In the genomic region with DNA sequence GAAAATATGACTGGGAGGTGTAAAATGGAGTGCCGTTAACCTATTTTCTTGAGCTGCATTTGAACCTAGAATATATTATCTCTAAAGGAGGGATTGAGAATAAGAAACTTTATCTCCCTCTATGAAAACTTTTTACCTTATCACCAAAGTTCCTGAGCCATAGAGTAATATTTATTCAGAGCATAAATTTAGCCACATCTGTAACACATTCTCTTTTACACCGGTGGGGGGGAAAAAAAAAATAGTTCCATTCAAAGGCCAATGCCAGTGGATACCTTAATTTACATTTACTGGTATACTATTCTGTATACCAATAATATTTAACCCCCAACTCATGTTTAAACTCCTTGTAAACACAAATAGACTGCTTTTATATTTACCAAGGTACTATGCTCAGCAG, we compare ENCODE assay signal across 22 cellular contexts. TPM values are rescaled to one million over a fixed set of nuclear protein-coding genes. Genes with fewer than 3 reads are reported as not detected.
DNase-seq lines count a peak whose midpoint lies in the region; ATAC-seq, FAIRE-seq and TF ChIP-seq lines count a peak whose summit lies in the region.
"Had no signal": no experiment of that assay in that cellular context is flagged by ENCODE, and none has a peak within 500 bp of the region (broad histone marks: within the 10 kb centered on the region; RNA-seq: fewer than 3 reads in every experiment).

No MANE protein-coding gene starts in this region.

- H3K27me3 ChIP-seq in mammary epithelial cell (ENCODE audit: insufficient read depth, low read length), result no peaks in the 10 kb centered on the region
- no peaks in the 10 kb centered on the region for H3K27me3 ChIP-seq in breast epithelium
- H3K27me3 ChIP-seq in GM12878 (replicated peaks in 1 of 2; ENCODE audit: control insufficient read depth in 2 of 2, insufficient read depth in 2 of 2, low read length in 1 of 2), result no peaks in the 10 kb centered on the region
- H3K27me3 ChIP-seq: BLaER1 treated with 17β-estradiol and CSF1 and Interleukin-3, amounts not matched to agents 10 nM and 100 nM had no signal

- TF ChIP-seq POLR2A in breast epithelium (IDR thresholded peaks at IDR 0.05) (no peak), GM12878 (IDR thresholded peaks at IDR 0.05; ENCODE audit: low read depth, low read length) (no peak)

- H4K20me1 ChIP-seq in mammary epithelial cell (ENCODE audit: insufficient read depth, low read length) (peaks cover 2% of the 10 kb centered on the region), GM12878 (ENCODE audit: control insufficient read depth, insufficient read depth) (no peaks in the 10 kb centered on the region)

- peaks cover 6% of the 10 kb centered on the region for H3K36me3 ChIP-seq in mammary epithelial cell (ENCODE audit: insufficient read depth, low read length)
- H3K36me3 ChIP-seq in breast epithelium, result no peaks in the 10 kb centered on the region
- peaks cover 0 to 2% of the 10 kb centered on the region in 2 experiments; a peak in 3 of 4 replicates for H3K36me3 ChIP-seq in GM12878 (ENCODE audit: control insufficient read depth in 2 of 2, insufficient read depth in 2 of 2, low read length in 1 of 2)

- SMC1A ChIA-PET in GM12878 (lab: Charles Lee; ENCODE audit: uncharacterized antibody, unreplicated experiment), result interaction anchor here (2.8 kb wide), 1 partner anchor 11 kb away, joined by 12 read pairs; no protein-coding TSS in a partner anchor

- CTCF ChIA-PET in mammary epithelial cell (lab: Charles Lee; ENCODE audit: low non-redundant PET) (no interaction called here), GM12878 (lab: Yijun Ruan, JAX) (interaction anchor here (0.9 to 2.3 kb wide), 3 partner anchors 15 to 56 kb away, joined by 3 to 8 read pairs (median 4); a partner anchor contains a TSS)

- POLR2A ChIA-PET in GM12878 (lab: Charles Lee), result no interaction called here

- BruUV-seq in mammary epithelial cell (replicated peaks; lab: Mats Ljungman, UMichigan) (TSS peak; percentile 14), GM12878 (replicated peaks; lab: Mats Ljungman, UMichigan) (TSS peak; percentile 16)

- no peaks in the 10 kb centered on the region for H3K27me3 Mint-ChIP-seq in mesothelial cell of epicardium (ENCODE audit: low read depth)
- H3K27me3 Mint-ChIP-seq: B cell; CD4-positive, alpha-beta T cell had no signal

- H3K4me3 ChIP-seq in mammary epithelial cell (replicated peaks in 1 of 3; ENCODE audit: insufficient read depth in 1 of 3, low read depth in 2 of 3, low read length in 3 of 3) (no peak overlapping the region), breast epithelium (no peak overlapping the region), GM12878 (no peak overlapping the region)
- H3K4me3 ChIP-seq: A549; BLaER1 treated with 17β-estradiol and CSF1 and Interleukin-3, amounts not matched to agents 10 nM and 100 nM had no signal

- ATAC-seq in GM12878 (no peak), HG02840 (IDR thresholded peaks at IDR 0.05; ENCODE audit: low FRiP score, unreplicated experiment) (no peak), HG03521 (IDR thresholded peaks at IDR 0.05; ENCODE audit: unreplicated experiment) (no peak)
- ATAC-seq: A549; CD8-positive, alpha-beta T cell had no signal

- dilution Hi-C loops in mammary epithelial cell (cut with HindIII; ENCODE audit: low sequenced_read_pairs), result no loop called here

- peaks cover 16% of the 10 kb centered on the region for H3K36me3 Mint-ChIP-seq in mesothelial cell of epicardium

- no peaks in the 10 kb centered on the region for H3K9me3 Mint-ChIP-seq in mesothelial cell of epicardium
- H3K9me3 Mint-ChIP-seq: CD4-positive, alpha-beta T cell; CD8-positive, alpha-beta T cell had no signal

- in situ Hi-C loops in mammary epithelial cell (cut with MboI; ENCODE audit: low sequenced_read_pairs in 2 of 2), result no loop called here
- in situ Hi-C loops in GM12878 (cut with MboI), result no loop called here

- H3K9me3 ChIP-seq in mammary epithelial cell (replicated peaks; ENCODE audit: insufficient read depth, low read length) (no peaks in the 10 kb centered on the region), breast epithelium (no peaks in the 10 kb centered on the region), GM12878 (replicated peaks; ENCODE audit: control insufficient read depth, insufficient read depth, low read length) (no peaks in the 10 kb centered on the region)
- H3K9me3 ChIP-seq: A549; BLaER1 treated with 17β-estradiol and CSF1 and Interleukin-3, amounts not matched to agents 10 nM and 100 nM; Caco-2 had no signal

- intact Hi-C loops in mammary epithelial cell (cut with micrococcal nuclease), result no loop called here
- intact Hi-C loops in breast epithelium (cut with DNase I; ENCODE audit: low total_unique reads), result no loop called here
- intact Hi-C loops in GM12878 (cut with micrococcal nuclease; ENCODE audit: unreplicated experiment), result no loop called here

- DNase-seq in mammary epithelial cell, result no peak
- DNase-seq in breast epithelium (ENCODE audit: low spot score in 2 of 2), result no peak
- no peak for DNase-seq in GM12878 (ENCODE audit: low read depth, low spot score)
- no peak for DNase-seq in mesothelial cell of epicardium (ENCODE audit: low spot score in 2 of 2, unreplicated experiment in 2 of 2)
- DNase-seq: AML-193; Caco-2; Calu3; CD4-positive, alpha-beta T cell; CD8-positive, alpha-beta T cell; DMS79 treated with DMSO at 0.1 percent for 48 hours; GF-D8 had no signal

- H3K4me1 Mint-ChIP-seq in mesothelial cell of epicardium, result peaks cover 9% of the 10 kb centered on the region

- H3K27ac ChIP-seq in mammary epithelial cell (ENCODE audit: insufficient read depth, low read depth, low read length), result no peak overlapping the region
- no peak overlapping the region for H3K27ac ChIP-seq in breast epithelium
- H3K27ac ChIP-seq in GM12878 (ENCODE audit: control insufficient read depth, insufficient read depth), result no peak overlapping the region
- H3K27ac ChIP-seq: 22Rv1; A549; BLaER1 treated with 17β-estradiol and CSF1 and Interleukin-3, amounts not matched to agents 10 nM and 100 nM; C4-2B had no signal

- RAD21 ChIA-PET in GM12878 (lab: Charles Lee; ENCODE audit: unreplicated experiment), result no interaction called here

- no peak overlapping the region for H3K4me3 Mint-ChIP-seq in mesothelial cell of epicardium
- H3K4me3 Mint-ChIP-seq: B cell; CD4-positive, alpha-beta T cell; CD8-positive, alpha-beta T cell had no signal

- TF ChIP-seq EP300 in GM12878 (IDR thresholded peaks at IDR 0.05; ENCODE audit: borderline replicate concordance in 1 of 2, control insufficient read depth in 1 of 2, low read depth in 2 of 2, low read length in 2 of 2), result no peak

- H3K79me2 ChIP-seq in mammary epithelial cell (ENCODE audit: insufficient read depth, low read length), result peaks cover 38% of the 10 kb centered on the region
- H3K79me2 ChIP-seq in GM12878 (ENCODE audit: control insufficient read depth, insufficient read depth, low read length), result no peaks in the 10 kb centered on the region; the same call in 1 of the 2 replicates

- no peak for TF ChIP-seq RAD21 in GM12878 (IDR thresholded peaks at IDR 0.05; ENCODE audit: insufficient read depth, low read depth, low read length)

- 96% methylated on average over 2 of the region's 2 CpGs for WGBS in mammary epithelial cell (ENCODE audit: low coverage, missing lambda C conversion rate)
- 97% methylated on average over 2 of the region's 2 CpGs for WGBS in GM12878 (ENCODE audit: insufficient coverage, insufficient replicate concordance, low lambda C conversion rate, missing lambda C conversion rate)

- no peak for TF ChIP-seq CTCF in mammary epithelial cell (conservative IDR thresholded peaks at IDR 0.05 in 1 of 2, IDR thresholded peaks at IDR 0.05 in 1 of 2; ENCODE audit: extremely low read depth in 1 of 2, insufficient read depth in 1 of 2, low read depth in 1 of 2, low read length in 2 of 2)
- no peak for TF ChIP-seq CTCF in breast epithelium (IDR thresholded peaks at IDR 0.05)
- TF ChIP-seq CTCF in GM12878 (IDR thresholded peaks at IDR 0.05 in 2 of 3, conservative IDR thresholded peaks at IDR 0.05 in 1 of 3; ENCODE audit: control insufficient read depth in 2 of 3, extremely low read depth in 1 of 3, insufficient read depth in 1 of 3, low read depth in 3 of 3, low read length in 3 of 3), result no peak
- TF ChIP-seq CTCF in mesothelial cell of epicardium (IDR thresholded peaks at IDR 0.05; ENCODE audit: unreplicated experiment), result no peak

- peak overlapping the region; percentile 50 for H3K27ac Mint-ChIP-seq in mesothelial cell of epicardium
- H3K27ac Mint-ChIP-seq: B cell; CD4-positive, alpha-beta T cell; CD8-positive, alpha-beta T cell had no signal

- no peak for FAIRE-seq in GM12878 (lab: Jason Lieb, UNC)
- FAIRE-seq: A549, D721Med, G401.6, GM12892, GM18507 had no signal

- no peak overlapping the region for H2AFZ ChIP-seq in mammary epithelial cell (ENCODE audit: low read depth, low read length)
- no peak overlapping the region for H2AFZ ChIP-seq in GM12878 (ENCODE audit: control insufficient read depth, low read depth, low read length)

- H3K4me1 ChIP-seq in mammary epithelial cell (ENCODE audit: insufficient read depth, low read length), result no peaks in the 10 kb centered on the region
- H3K4me1 ChIP-seq in breast epithelium, result no peaks in the 10 kb centered on the region
- H3K4me1 ChIP-seq in GM12878 (ENCODE audit: control insufficient read depth, insufficient read depth, low read length), result no peaks in the 10 kb centered on the region
- H3K4me1 ChIP-seq: A549; BLaER1 treated with 17β-estradiol and CSF1 and Interleukin-3, amounts not matched to agents 10 nM and 100 nM had no signal

- H3K4me2 ChIP-seq in mammary epithelial cell (ENCODE audit: insufficient read depth, low read depth, low read length), result no peak overlapping the region
- H3K4me2 ChIP-seq in GM12878 (ENCODE audit: control insufficient read depth, insufficient read depth), result no peak overlapping the region
- H3K4me2 ChIP-seq: A549; BLaER1 treated with 17β-estradiol and CSF1 and Interleukin-3, amounts not matched to agents 10 nM and 100 nM had no signal

- H3K9ac ChIP-seq in mammary epithelial cell (ENCODE audit: insufficient read depth, low read length) (no peak overlapping the region), GM12878 (ENCODE audit: control insufficient read depth, insufficient read depth, low read length) (no peak overlapping the region)
- H3K9ac ChIP-seq: BLaER1 treated with 17β-estradiol and CSF1 and Interleukin-3, amounts not matched to agents 10 nM and 100 nM had no signal

RNA-seq across cellular contexts. Expression of a gene that starts 21.7 kb away (rescaled TPM):
- total RNA-seq in mammary epithelial cell, result 10 to 100 TPM; 29.2 to 65.7 TPM
- polyA plus RNA-seq in mammary epithelial cell, result 43.5 TPM
- 187 TPM for polyA minus RNA-seq in mammary epithelial cell
- total RNA-seq in breast epithelium, result 10 to 100 TPM; 25.0 to 40.1 (median 32.4) TPM
- total RNA-seq in GM12878 (2013; cell fraction: nucleolus; rRNA removed), result 74.0 and 78.3 TPM in 2 replicates
- 29.8 and 33.7 TPM in 2 replicates for total RNA-seq in GM12878 (2014; rRNA removed)
- 20.7 and 25.4 TPM in 2 replicates for total RNA-seq in GM12878 (2014; rRNA removed; fragmentation: Illumina TruSeq; extraction: Trizol)
- 29.8 and 33.8 TPM in 2 replicates for total RNA-seq in GM12878 (2021)
- polyA plus RNA-seq in GM12878 (2011; ENCODE audit: low read depth), result 28.1 TPM
- polyA plus RNA-seq in GM12878 (2011; rRNA removed), result 45.7 and 50.1 TPM in 2 replicates
- 36.7 and 48.3 TPM in 2 replicates for polyA plus RNA-seq in GM12878 (2011; cell fraction: cytosol; rRNA removed)
- 50.5 and 54.8 TPM in 2 replicates for polyA plus RNA-seq in GM12878 (2011; cell fraction: nucleus; rRNA removed)
- polyA plus RNA-seq in GM12878 (2012), result 21.7 and 27.5 TPM in 2 replicates
- polyA plus RNA-seq in GM12878 (2014; fragmentation: Illumina TruSeq; extraction: Trizol), result 26.5 and 36.3 TPM in 2 replicates
- polyA plus RNA-seq in GM12878 (2014; fragmentation: Nextera tagmentation; extraction: Ambion mirVana), result 10 to 100 TPM in 1 of 2 experiments, 1 to 10 TPM in 1; 6.8 to 12.2 TPM
- polyA plus RNA-seq in GM12878 (2014; rRNA removed), result 29.1 and 35.9 TPM in 2 replicates
- polyA plus RNA-seq in GM12878 (2016; fragmentation: Nextera tagmentation; extraction: Ambion mirVana), result 10 to 100 TPM; 43.8 to 44.4 TPM
- polyA minus RNA-seq in GM12878 (2011; rRNA and poly(A)+ RNA removed), result 63.1 and 77.6 TPM in 2 replicates
- polyA minus RNA-seq in GM12878 (2011; cell fraction: cytosol; rRNA and poly(A)+ RNA removed), result 14.2 and 23.8 TPM in 2 replicates
- 23.0 and 31.8 TPM in 2 replicates for polyA minus RNA-seq in GM12878 (2011; cell fraction: nucleus; rRNA and poly(A)+ RNA removed)
- total RNA-seq in mesothelial cell of epicardium, result 70.4 to 77.1 TPM (median 75.3 TPM) in 3 replicates

RNA-seq across cellular contexts. Expression of a gene that starts 33.4 kb away (rescaled TPM):
- total RNA-seq in mammary epithelial cell (10 to 100 TPM; 38.5 to 51.3 TPM), breast epithelium (100 to 1,000 TPM in 1 of 3 donors, 10 to 100 TPM in 2; 66.7 to 139 (median 95.4) TPM), GM12878 (2014; rRNA removed) (73.1 and 82.0 TPM in 2 replicates), GM12878 (2014; rRNA removed; fragmentation: Illumina TruSeq; extraction: Trizol) (44.6 and 45.3 TPM in 2 replicates), GM12878 (2021) (56.1 and 58.0 TPM in 2 replicates), mesothelial cell of epicardium (24.2 to 25.0 TPM (median 24.8 TPM) in 3 replicates)
- polyA plus RNA-seq in mammary epithelial cell (92.3 TPM), GM12878 (2011; rRNA removed) (97.8 and 140 TPM in 2 replicates), GM12878 (2014; fragmentation: Illumina TruSeq; extraction: Trizol) (37.6 and 51.7 TPM in 2 replicates), GM12878 (2014; fragmentation: Nextera tagmentation; extraction: Ambion mirVana) (100 to 1,000 TPM; 323 to 361 TPM), GM12878 (2014; rRNA removed) (99.8 and 109 TPM in 2 replicates), GM12878 (2016; fragmentation: Nextera tagmentation; extraction: Ambion mirVana) (100 to 1,000 TPM; 181 to 187 TPM)
- polyA minus RNA-seq in mammary epithelial cell, result 20.8 TPM
- 6.5 and 7.3 TPM in 2 replicates for total RNA-seq in GM12878 (2013; cell fraction: nucleolus; rRNA removed)
- polyA plus RNA-seq in GM12878 (2011; ENCODE audit: low read depth), result 77.7 TPM
- 154 and 175 TPM in 2 replicates for polyA plus RNA-seq in GM12878 (2011; cell fraction: cytosol; rRNA removed)
- 44.1 and 56.7 TPM in 2 replicates for polyA plus RNA-seq in GM12878 (2011; cell fraction: nucleus; rRNA removed)
- polyA plus RNA-seq in GM12878 (2012), result 61.5 and 76.0 TPM in 2 replicates
- polyA minus RNA-seq in GM12878 (2011; rRNA and poly(A)+ RNA removed), result 34.3 and 45.1 TPM in 2 replicates
- 9.5 and 17.9 TPM in 2 replicates for polyA minus RNA-seq in GM12878 (2011; cell fraction: cytosol; rRNA and poly(A)+ RNA removed)
- 9.9 and 23.6 TPM in 2 replicates for polyA minus RNA-seq in GM12878 (2011; cell fraction: nucleus; rRNA and poly(A)+ RNA removed)

RNA-seq across cellular contexts. Expression of a gene that starts 41.6 kb away (rescaled TPM):
- total RNA-seq in mammary epithelial cell, result 1 to 10 TPM in 1 of 2 donors, under 1 TPM in 1; 0.73 to 1.2 TPM
- 0.40 TPM for polyA plus RNA-seq in mammary epithelial cell
- not detected for polyA minus RNA-seq in mammary epithelial cell
- total RNA-seq in breast epithelium, result 1,000 to 10,000 TPM in 1 of 3 donors, 100 to 1,000 TPM in 2; 235 to 4,731 (median 280) TPM
- 0.76 and 1.9 TPM in 2 replicates for total RNA-seq in GM12878 (2013; cell fraction: nucleolus; rRNA removed)
- 0.11 and 0.23 TPM in 2 replicates for total RNA-seq in GM12878 (2014; rRNA removed)
- total RNA-seq in GM12878 (2014; rRNA removed; fragmentation: Illumina TruSeq; extraction: Trizol), result 0.05 and 0.22 TPM in 2 replicates
- 0.19 and 0.26 TPM in 2 replicates for total RNA-seq in GM12878 (2021)
- polyA plus RNA-seq in GM12878 (2011; ENCODE audit: low read depth), result 0.17 TPM
- 0.23 and 0.61 TPM in 2 replicates for polyA plus RNA-seq in GM12878 (2011; rRNA removed)
- 0.24 and 0.52 TPM in 2 replicates for polyA plus RNA-seq in GM12878 (2011; cell fraction: cytosol; rRNA removed)
- 1.7 and 2.5 TPM in 2 replicates for polyA plus RNA-seq in GM12878 (2011; cell fraction: nucleus; rRNA removed)
- 0.29 and 0.30 TPM in 2 replicates for polyA plus RNA-seq in GM12878 (2012)
- polyA plus RNA-seq in GM12878 (2014; fragmentation: Illumina TruSeq; extraction: Trizol), result 0.13 and 0.49 TPM in 2 replicates
- under 1 TPM in 1 of 2 experiments, not detected in 1; 0.04 TPM for polyA plus RNA-seq in GM12878 (2014; fragmentation: Nextera tagmentation; extraction: Ambion mirVana)
- polyA plus RNA-seq in GM12878 (2014; rRNA removed), result 0.27 and 0.63 TPM in 2 replicates
- polyA plus RNA-seq in GM12878 (2016; fragmentation: Nextera tagmentation; extraction: Ambion mirVana), result under 1 TPM; 0.30 to 0.48 TPM
- 0.37 and 0.62 TPM in 2 replicates for polyA minus RNA-seq in GM12878 (2011; rRNA and poly(A)+ RNA removed)
- not detected in 2 replicates for polyA minus RNA-seq in GM12878 (2011; cell fraction: cytosol; rRNA and poly(A)+ RNA removed)
- polyA minus RNA-seq in GM12878 (2011; cell fraction: nucleus; rRNA and poly(A)+ RNA removed), result 0.60 and 1.4 TPM in 2 replicates
- 0.72 to 1.2 TPM (median 1.1 TPM) in 3 replicates for total RNA-seq in mesothelial cell of epicardium

Comparison
In these comparisons a context has a peak if more than half of its experiments do, and no peak if none do; other contexts are left out.
1. RNA of a gene that starts 41.6 kb away (total RNA-seq): 235 to 4,731 TPM in breast epithelium; 0.73 to 1.2 TPM in mammary epithelial cell, 0.72 to 1.2 TPM in mesothelial cell of epicardium and 0.05 to 1.9 TPM in GM12878; every median in the first group is over 10 times any median in the second.